In genomic region chr7:117124585-117125220, GRCh38 we compare ENCODE assay signal across 1 cellular context.
TF ChIP-seq lines count a peak whose summit lies in the region.

No MANE protein-coding gene starts in this region.

TF ChIP-seq in HEK293, 187 proteins besides CTCF, POLR2A, EP300 and RAD21 (continued from another document):
- TF ChIP-seq ZSCAN16 (tag by site-specific recombination; IDR thresholded peaks at IDR 0.05) (0 out of 2 replicates have a peak, but pooled peaks have one; percentile 31), ZNF175 (tag by site-specific recombination; IDR thresholded peaks at IDR 0.05) (no peak), REPIN1 (tag by site-specific recombination; IDR thresholded peaks at IDR 0.05; ENCODE audit: low read depth) (no peak), ZNF707 (tag by site-specific recombination; IDR thresholded peaks at IDR 0.05) (no peak), SCRT1 (tag by site-specific recombination; IDR thresholded peaks at IDR 0.05; ENCODE audit: borderline replicate concordance) (no peak), ZNF518A (tag by site-specific recombination; conservative IDR thresholded peaks at IDR 0.05; ENCODE audit: low read depth) (no peak), ZNF404 (tag by site-specific recombination; IDR thresholded peaks at IDR 0.05) (no peak), ZNF514 (tag by site-specific recombination; IDR thresholded peaks at IDR 0.05) (no peak), TRIM28 (IDR thresholded peaks at IDR 0.05; ENCODE audit: borderline replicate concordance, low read length) (peak; percentile 57; the same call in 1 of the 2 replicates), ZNF670 (tag by site-specific recombination; IDR thresholded peaks at IDR 0.05; ENCODE audit: low read depth) (no peak), ZNF112 (tag by site-specific recombination; IDR thresholded peaks at IDR 0.05) (no peak), ATF2 (tag by site-specific recombination; IDR thresholded peaks at IDR 0.05; ENCODE audit: low read depth) (peak; percentile 89), ZSCAN23 (tag by site-specific recombination; IDR thresholded peaks at IDR 0.05) (no peak), GLIS1 (tag by site-specific recombination; IDR thresholded peaks at IDR 0.05) (no peak), ZNF843 (tag by site-specific recombination; IDR thresholded peaks at IDR 0.05) (peak; percentile 90), ZBTB21 (tag by site-specific recombination; IDR thresholded peaks at IDR 0.05) (0 out of 2 replicates have a peak, but pooled peaks have one; percentile 23), ZFP37 (tag by site-specific recombination; IDR thresholded peaks at IDR 0.05) (peak; percentile 60; the same call in 1 of the 2 replicates), ZNF658 (tag by site-specific recombination; IDR thresholded peaks at IDR 0.05) (no peak), ZSCAN30 (tag by site-specific recombination; IDR thresholded peaks at IDR 0.05) (peak; percentile 77), HIC1 (tag by site-specific recombination; IDR thresholded peaks at IDR 0.05) (peak; percentile 75), ZNF629 (tag by site-specific recombination; IDR thresholded peaks at IDR 0.05) (peak; percentile 85), ZNF596 (tag by site-specific recombination; IDR thresholded peaks at IDR 0.05) (no peak; the same call in 1 of the 2 replicates), ZNF621 (tag by site-specific recombination; IDR thresholded peaks at IDR 0.05) (no peak), KLF10 (tag by site-specific recombination; IDR thresholded peaks at IDR 0.05) (peak; percentile 56; the same call in 1 of the 2 replicates), ZNF449 (tag by site-specific recombination; IDR thresholded peaks at IDR 0.05) (no peak), ZNF140 (tag by site-specific recombination; IDR thresholded peaks at IDR 0.05) (no peak), ELK4 (IDR thresholded peaks at IDR 0.05; ENCODE audit: borderline replicate concordance, low read depth, low read length) (no peak)
TF ChIP-seq in HEK293: peak in this region for 39.
